Comparison of ENCODE assay signal across 8 cellular contexts in the genomic region with DNA sequence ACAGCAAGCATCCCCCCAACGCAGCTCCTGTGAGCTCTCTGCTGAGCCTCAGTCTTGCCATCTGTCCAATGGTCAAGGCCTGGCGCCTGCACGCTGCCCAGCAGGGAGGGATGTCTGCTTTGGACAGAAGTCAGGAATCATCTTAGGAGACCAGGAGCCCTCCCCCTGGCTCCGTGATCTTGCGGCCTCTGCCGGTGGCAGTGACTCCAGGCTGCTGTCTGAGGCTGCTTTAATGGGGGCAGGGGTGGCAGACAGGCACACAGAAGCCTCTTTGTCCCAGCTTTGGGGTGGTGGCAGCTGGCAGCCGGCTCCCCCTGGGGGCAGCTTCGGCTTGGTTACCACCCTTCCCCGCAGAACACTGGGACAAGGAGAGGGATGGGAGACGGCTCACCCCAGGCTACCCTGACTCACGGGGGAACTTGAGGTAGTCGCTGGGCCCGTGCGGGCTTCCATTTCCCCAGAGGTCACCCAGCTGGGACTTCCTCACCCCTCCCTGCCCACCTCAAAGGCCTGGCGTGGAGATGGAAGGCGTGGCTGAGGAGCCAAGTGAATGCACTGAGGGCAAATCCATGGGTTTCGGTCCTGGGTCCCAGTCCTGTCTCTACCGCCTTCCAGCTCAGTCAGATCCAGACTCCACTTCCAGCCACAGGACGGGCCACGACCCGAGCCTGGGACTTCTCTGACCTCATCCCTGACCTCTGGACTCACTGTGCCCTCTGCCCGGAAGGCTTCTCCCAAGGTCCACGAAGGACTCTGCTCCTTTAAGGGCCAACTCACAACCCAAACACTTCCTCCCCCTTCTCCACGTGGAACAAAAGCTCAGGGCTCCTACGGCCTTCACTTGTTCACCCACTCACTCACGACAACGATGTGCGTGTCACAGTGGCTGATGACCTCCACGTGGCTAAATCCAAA. TPM values are rescaled to one million over a fixed set of nuclear protein-coding genes. Genes with fewer than 3 reads are reported as not detected.
A peak's percentile ranks its signal among the peaks of the same experiment; 100 is the strongest.
DNase-seq lines count a peak whose midpoint lies in the region; ATAC-seq and TF ChIP-seq lines count a peak whose summit lies in the region.

No MANE protein-coding gene starts in this region.

- no peaks in the 10 kb centered on the region for H3K27me3 ChIP-seq in adipocyte (replicated peaks; ENCODE audit: control insufficient read depth, insufficient read depth, low read length)
- H3K27me3 ChIP-seq in right atrium auricular region, result no peaks in the 10 kb centered on the region
- H3K27me3 ChIP-seq in sigmoid colon, result no peaks in the 10 kb centered on the region

- H3K27ac ChIP-seq in right atrium auricular region, result peak overlapping the region; percentile 67 to 71
- H3K27ac ChIP-seq in sigmoid colon, result peak overlapping the region; percentile 55 to 66 (median 61)

- H3K9me3 ChIP-seq in adipocyte (ENCODE audit: control insufficient read depth, low read length) (no peaks in the 10 kb centered on the region), right atrium auricular region (no peaks in the 10 kb centered on the region), sigmoid colon (no peaks in the 10 kb centered on the region)

- no peak for ATAC-seq in HG02571 (IDR thresholded peaks at IDR 0.05; ENCODE audit: unreplicated experiment)

- H3K9ac ChIP-seq in adipocyte (ENCODE audit: low read length), result peak overlapping the region; percentile 15

- TF ChIP-seq POLR2A in sigmoid colon (IDR thresholded peaks at IDR 0.05), result no peak

- intact Hi-C loops in sigmoid colon (cut with DNase I), result no loop called here

- H3K4me3 ChIP-seq in adipocyte (ENCODE audit: low read length) (no peak overlapping the region), right atrium auricular region (no peak overlapping the region), sigmoid colon (no peak overlapping the region)

- DNase-seq in adipocyte (ENCODE audit: low read depth) (no peak), right atrium auricular region (ENCODE audit: low spot score) (no peak), sigmoid colon (no peak), HPDE6-E6E7 (ENCODE audit: extremely low spot score) (no peak), activated gamma-delta T cell treated with Interleukin-2 at 50 U/mL for 16 hours (no peak), NCI-H1417 (lab: John Stamatoyannopoulos, UW) (no peak)

- WGBS in sigmoid colon, 2 donors, result 63 to 81% methylated on average over 29 of the region's 29 CpGs

- H3K36me3 ChIP-seq in adipocyte (ENCODE audit: control insufficient read depth, insufficient read depth, low read length, severe bottlenecking) (peaks cover 58% of the 10 kb centered on the region), right atrium auricular region (peaks cover 32% of the 10 kb centered on the region), sigmoid colon (peaks cover 10 to 52% (median 20%) of the 10 kb centered on the region in 4 donors)

- H3K4me1 ChIP-seq in adipocyte (ENCODE audit: control insufficient read depth, insufficient read depth, low read length) (peaks cover 48% of the 10 kb centered on the region), right atrium auricular region (peaks cover 0 to 49% of the 10 kb centered on the region in 2 donors), sigmoid colon (peaks cover 0 to 34% (median 21%) of the 10 kb centered on the region in 4 donors)

- TF ChIP-seq EP300 in sigmoid colon (IDR thresholded peaks at IDR 0.05), result no peak

- TF ChIP-seq CTCF in GM12872 (IDR thresholded peaks at IDR 0.05; ENCODE audit: insufficient read depth, low read depth, low read length) (0 out of 3 replicates have a peak, but pooled peaks have one; percentile 5), right atrium auricular region (IDR thresholded peaks at IDR 0.05) (no peak), sigmoid colon (IDR thresholded peaks at IDR 0.05) (peak in 1 of 4 experiments; percentile 14)

RNA-seq across cellular contexts. Expression of gene PEDS1, which starts 14.8 kb away (rescaled TPM):
- total RNA-seq in right atrium auricular region (10 to 100 TPM; 26.1 to 30.7 TPM), sigmoid colon (10 to 100 TPM; 19.1 to 27.4 (median 22.6) TPM)
- polyA plus RNA-seq in sigmoid colon, result 10 to 100 TPM; 13.8 to 24.2 (median 14.3) TPM

RNA-seq across cellular contexts. Expression of gene UBE2V1, which starts 25.8 kb away (rescaled TPM):
- total RNA-seq in right atrium auricular region (10 to 100 TPM; 61.2 to 70.2 TPM), sigmoid colon (100 to 1,000 TPM in 1 of 4 donors, 10 to 100 TPM in 3; 55.0 to 117 (median 65.6) TPM)
- polyA plus RNA-seq in sigmoid colon, result 10 to 100 TPM; 80.4 to 94.1 (median 91.3) TPM

RNA-seq across cellular contexts. Expression of gene CEBPB, which starts 51.9 kb away (rescaled TPM):
- total RNA-seq in right atrium auricular region (100 to 1,000 TPM in 1 of 2 donors, 10 to 100 TPM in 1; 61.3 to 102 TPM), sigmoid colon (100 to 1,000 TPM in 2 of 4 donors, 10 to 100 TPM in 2; 53.2 to 173 (median 93.6) TPM)
- polyA plus RNA-seq in sigmoid colon, result 10 to 100 TPM in 2 of 3 donors, 1 to 10 TPM in 1; 6.9 to 17.4 (median 12.2) TPM
